ENCODE assay signal across 9 cellular contexts in genomic region chr12:52903855-52904508, GRCh38. TPM values are rescaled to one million over a fixed set of nuclear protein-coding genes. Genes with fewer than 3 reads are reported as not detected.
DNase-seq lines count a peak whose midpoint lies in the region; TF ChIP-seq lines count a peak whose summit lies in the region.
"Had no signal": no experiment of that assay in that cellular context is flagged by ENCODE, and none has a peak within 500 bp of the region (broad histone marks: within the 10 kb centered on the region; RNA-seq: fewer than 3 reads in every experiment).

No MANE protein-coding gene starts in this region.

- peak overlapping the region; percentile 96 for H3K4me3 Mint-ChIP-seq in H9

- no peak overlapping the region for H2BK5ac ChIP-seq in H9 (ENCODE audit: insufficient read length, low read length)

- H3K79me1 ChIP-seq in H9 (ENCODE audit: insufficient read depth, low read depth, low read length, poor library complexity, severe bottlenecking) = no peaks in the 10 kb centered on the region

- no peak overlapping the region for H3K14ac ChIP-seq in H9 (ENCODE audit: insufficient read depth, low read length)

- no peak overlapping the region for H4K8ac ChIP-seq in H9 (replicated peaks; ENCODE audit: insufficient read length, low read depth, low read length)

- no peaks in the 10 kb centered on the region for H4K20me1 ChIP-seq in H9 (ENCODE audit: control insufficient read depth, insufficient read depth, insufficient read length)

- no CpG with 5 or more reads among the region's 31 CpGs for WGBS in H9 (ENCODE audit: extremely low coverage, insufficient read length, low lambda C conversion rate)

- H4K91ac ChIP-seq in H9 (ENCODE audit: insufficient read length, low read depth, low read length) = no peak overlapping the region

- no peak overlapping the region for H3K18ac ChIP-seq in H9 (ENCODE audit: insufficient read length, low read depth, low read length)

- H3K27me3 Mint-ChIP-seq in H9 (ENCODE audit: low read depth) = no peaks in the 10 kb centered on the region; the same call in 1 of the 2 replicates

- no peak overlapping the region for H3T11ph ChIP-seq in H9 (ENCODE audit: low read length)

- H2BK120ac ChIP-seq in H9 (ENCODE audit: low read depth, low read length, poor library complexity, severe bottlenecking) = no peak overlapping the region

- H3K4me2 ChIP-seq in H9 (ENCODE audit: insufficient read depth, insufficient read length, low read length) = peak overlapping the region; percentile 48

- no peak overlapping the region for H2AK5ac ChIP-seq in H9 (ENCODE audit: insufficient read length, low read length)

- H4K5ac ChIP-seq in H9 (ENCODE audit: insufficient read length, low read depth, low read length) = no peak overlapping the region

- no peaks in the 10 kb centered on the region for H3K27me3 ChIP-seq in H9 (ENCODE audit: insufficient read depth, low read length)
- no peaks in the 10 kb centered on the region for H3K27me3 ChIP-seq in adipocyte (replicated peaks; ENCODE audit: control insufficient read depth, insufficient read depth, low read length)

- no peak overlapping the region for H3K56ac ChIP-seq in H9 (ENCODE audit: insufficient read length, low read depth, low read length)

- H3K4me1 Mint-ChIP-seq in H9 = peaks cover 36 to 45% of the 10 kb centered on the region in 2 experiments

- H2BK12ac ChIP-seq in H9 (ENCODE audit: insufficient read length, low read depth, low read length) = no peak overlapping the region

- peaks cover 19% of the 10 kb centered on the region; the same call in 1 of the 2 replicates for H3K4me1 ChIP-seq in H9 (ENCODE audit: insufficient read depth, low read length)
- H3K4me1 ChIP-seq in adipocyte (ENCODE audit: control insufficient read depth, insufficient read depth, low read length) = peaks cover 11% of the 10 kb centered on the region

- H3K23me2 ChIP-seq in H9 (ENCODE audit: insufficient read length, low read depth, low read length, poor library complexity, severe bottlenecking) = peaks cover 3% of the 10 kb centered on the region

- no peak overlapping the region for H3K4ac ChIP-seq in H9 (ENCODE audit: low read depth, low read length)

- H3K23ac ChIP-seq in H9 (ENCODE audit: insufficient read length, low read depth, low read length) = no peak overlapping the region

- no peaks in the 10 kb centered on the region for H3K36me3 ChIP-seq in adipocyte (ENCODE audit: control insufficient read depth, insufficient read depth, low read length, severe bottlenecking)

- H3K4me3 ChIP-seq in adipocyte (ENCODE audit: low read length) = no peak overlapping the region

- no peaks in the 10 kb centered on the region; a peak in 1 of 5 replicates for H3K9me3 Mint-ChIP-seq in H9

- peak; percentile 62 for DNase-seq in COR-L47 (lab: John Stamatoyannopoulos, UW)
- DNase-seq in H9 = peak; percentile 81
- DNase-seq in NCI-H774 (lab: John Stamatoyannopoulos, UW) = peak; percentile 66
- DNase-seq in adipocyte (ENCODE audit: low read depth) = peak; percentile 46
- peak; percentile 81 for DNase-seq in iPS-NIHi7 (ENCODE audit: extremely low spot score)
- peak; percentile 23 for DNase-seq in stimulated activated CD4-positive, alpha-beta T cell treated with anti-CD3 and anti-CD28 coated beads, Interleukin-2, amount 100 ng/mL, for 4 hours (ENCODE audit: low read depth)
- DNase-seq in midbrain (lab: John Stamatoyannopoulos, UW) = no peak
- DNase-seq in NCI-H446 treated with DMSO at 0.1 percent for 48 hours (lab: John Stamatoyannopoulos, UW) = no peak

- H2AFZ ChIP-seq in H9 (ENCODE audit: low read length) = no peak overlapping the region

- H2BK20ac ChIP-seq in H9 (ENCODE audit: low read depth, low read length, poor library complexity, severe bottlenecking) = no peak overlapping the region

- H2BK15ac ChIP-seq in H9 (ENCODE audit: low read depth, low read length) = no peak overlapping the region

- H3K36me3 Mint-ChIP-seq in H9 (ENCODE audit: insufficient read depth in 1 of 3, low read depth in 3 of 3) = peaks cover 31 to 32% (median 32%) of the 10 kb centered on the region in 3 experiments

- H3K9me3 ChIP-seq in H9 (ENCODE audit: control insufficient read depth, low read depth, low read length) (no peaks in the 10 kb centered on the region), adipocyte (ENCODE audit: control insufficient read depth, low read length) (no peaks in the 10 kb centered on the region)

- no peak for TF ChIP-seq CTCF in H9 (conservative IDR thresholded peaks at IDR 0.05)

- H3K27ac Mint-ChIP-seq in H9 = peak overlapping the region; percentile 36 to 99 (median 77)

- peak overlapping the region; percentile 5 for H3K9ac ChIP-seq in H9 (ENCODE audit: extremely low read depth, insufficient read length, low read length)
- H3K9ac ChIP-seq in adipocyte (ENCODE audit: low read length) = peak overlapping the region; percentile 34

- H3K27ac ChIP-seq in H9 (ENCODE audit: insufficient read length, low read depth, low read length) = no peak overlapping the region

- H3K79me2 ChIP-seq in H9 (ENCODE audit: insufficient read depth, low read length) = no peaks in the 10 kb centered on the region; the same call in 1 of the 2 replicates

RNA-seq across cellular contexts. Expression of gene KRT8, which starts 0.9 kb away (rescaled TPM):
- 244 and 247 TPM in 2 replicates for total RNA-seq in H9 (2021)

RNA-seq across cellular contexts. Expression of gene KRT18, which starts 44.9 kb away (rescaled TPM):
- total RNA-seq in H9 (2021) = 245 and 263 TPM in 2 replicates
- total RNA-seq: myocyte had no signal

RNA-seq across cellular contexts. Expression of gene KRT78, which starts 55.2 kb away (rescaled TPM):
- total RNA-seq in H9 (2021) = not detected in 2 replicates
- total RNA-seq: myocyte had no signal

Comparison
In these comparisons a context has a peak if more than half of its experiments do, and no peak if none do; other contexts are left out.
1. DNase-seq: peak in COR-L47 (single experiment), H9 (single experiment), NCI-H774 (single experiment), adipocyte (single experiment), iPS-NIHi7 (single experiment) and stimulated activated CD4-positive, alpha-beta T cell treated with anti-CD3 and anti-CD28 coated beads, Interleukin-2, amount 100 ng/mL, for 4 hours (single experiment); none in midbrain (single experiment) and NCI-H446 treated with DMSO at 0.1 percent for 48 hours (single experiment).